ENCODE assay signal across 28 cellular contexts in genomic region chr13:66003558-66003957, GRCh38.
"Had no signal": no experiment of that assay in that cellular context is flagged by ENCODE, and none has a peak within 500 bp of the region (broad histone marks: within the 10 kb centered on the region; RNA-seq: fewer than 3 reads in every experiment).

No MANE protein-coding gene starts in this region.

- H3K4me3 ChIP-seq: esophagus squamous epithelium, gastrocnemius medialis, heart right ventricle, left lung, lower lobe of right lung, mucosa of descending colon had no signal

- H3K27me3 Mint-ChIP-seq: dendritic cell treated with granulocyte-macrophage colony-stimulating factor and Interleukin-4, amounts not matched to agents 40 ng/mL and 50 ng/mL, for 4 days; effector memory CD8-positive, alpha-beta T cell; naive B cell; naive thymus-derived CD8-positive, alpha-beta T cell had no signal

- H3K9me3 ChIP-seq: esophagus squamous epithelium, gastrocnemius medialis had no signal

- H3K4me1 Mint-ChIP-seq: endodermal cell; mesothelial cell of epicardium; naive B cell; naive thymus-derived CD8-positive, alpha-beta T cell had no signal

- H3K27ac Mint-ChIP-seq: dendritic cell treated with granulocyte-macrophage colony-stimulating factor and Interleukin-4, amounts not matched to agents 40 ng/mL and 50 ng/mL, for 4 days; effector memory CD8-positive, alpha-beta T cell; endodermal cell; mesothelial cell of epicardium; naive B cell; naive thymus-derived CD8-positive, alpha-beta T cell had no signal

- H3K27ac ChIP-seq: epithelial cell of prostate, esophagus squamous epithelium, gastrocnemius medialis, heart right ventricle, left lung, lower lobe of right lung had no signal

- H3K4me3 Mint-ChIP-seq: dendritic cell treated with granulocyte-macrophage colony-stimulating factor and Interleukin-4, amounts not matched to agents 40 ng/mL and 50 ng/mL, for 4 days; effector memory CD8-positive, alpha-beta T cell; endodermal cell; mesothelial cell of epicardium; naive B cell; naive thymus-derived CD8-positive, alpha-beta T cell had no signal

- ATAC-seq: effector memory CD8-positive, alpha-beta T cell; esophagus mucosa; gastrocnemius medialis; heart right ventricle; left cardiac atrium; left lung; left ventricle myocardium superior; lower lobe of right lung; mucosa of descending colon; naive thymus-derived CD8-positive, alpha-beta T cell had no signal

- H3K36me3 Mint-ChIP-seq: naive B cell had no signal

- H3K4me1 ChIP-seq: esophagus squamous epithelium, gastrocnemius medialis, heart right ventricle, left lung, lower lobe of right lung had no signal

- H3K36me3 ChIP-seq: esophagus squamous epithelium, gastrocnemius medialis, heart right ventricle, left lung, lower lobe of right lung had no signal

- H3K27me3 ChIP-seq: esophagus squamous epithelium, gastrocnemius medialis, heart right ventricle, left lung had no signal

- FAIRE-seq: endometrium, islet of Langerhans, keratinocyte had no signal

- DNase-seq: cortex of kidney; effector CD8-positive, alpha-beta T cell; effector memory CD8-positive, alpha-beta T cell; endodermal cell; erythroblast; esophagus squamous epithelium; foreskin fibroblast; foreskin melanocyte; gastrocnemius medialis; glutamatergic neuron; head of caudate nucleus; heart right ventricle; hippocampal formation; left cardiac atrium; left lung; left ventricle myocardium superior; lower lobe of right lung; mesenchymal stem cell; mucosa of descending colon; naive B cell; naive thymus-derived CD8-positive, alpha-beta T cell had no signal
